13 cellular contexts compared by ENCODE assay signal in the genomic region with DNA sequence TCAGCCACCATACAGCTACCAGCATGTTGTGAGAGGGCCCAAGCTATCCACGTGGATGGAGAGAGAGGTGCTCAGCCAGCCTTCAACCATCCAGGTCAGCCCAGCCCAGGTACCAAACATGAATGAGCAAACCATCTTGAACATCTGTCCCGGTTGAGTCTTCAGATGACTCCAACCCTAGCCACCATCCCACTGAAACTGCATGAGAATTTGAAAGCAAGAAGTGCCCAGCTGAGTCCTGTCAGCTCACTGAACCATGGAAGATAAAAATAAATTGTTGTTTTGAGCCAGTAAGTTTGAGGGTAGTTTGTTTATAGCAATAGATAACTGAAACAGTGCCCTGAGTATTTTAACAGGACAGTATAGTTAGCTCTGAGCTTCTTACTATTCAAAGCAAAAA. TPM values are rescaled to one million over a fixed set of nuclear protein-coding genes. Genes with fewer than 3 reads are reported as not detected.
DNase-seq lines count a peak whose midpoint lies in the region; ATAC-seq and TF ChIP-seq lines count a peak whose summit lies in the region.
"Had no signal": no experiment of that assay in that cellular context is flagged by ENCODE, and none has a peak within 500 bp of the region (broad histone marks: within the 10 kb centered on the region; RNA-seq: fewer than 3 reads in every experiment).

No MANE protein-coding gene starts in this region.

- peak; percentile 47 for DNase-seq in GM12864 (ENCODE audit: low read depth)
- no peak for DNase-seq in Peyer's patch
- no peak for DNase-seq in esophagus squamous epithelium (lab: John Stamatoyannopoulos, UW)
- no peak for DNase-seq in SKM-1 treated with dmso at 0.1 percent for 144 hours (lab: John Stamatoyannopoulos, UW; ENCODE audit: unreplicated experiment)
- DNase-seq: activated CD8-positive, alpha-beta T cell treated with anti-CD3 and anti-CD28 coated beads, Interleukin-2, amount 10 ng/mL, durations not matched to agents 7 days and 5 days; activated gamma-delta T cell treated with Interleukin-2 at 50 U/mL for 16 hours; Caco-2; NCI-H2081; Right ventricle myocardium superior had no signal

- no peak overlapping the region for H3K4me3 ChIP-seq in GM12864 (ENCODE audit: low read depth, low read length)
- H3K4me3 ChIP-seq in Peyer's patch: no peak overlapping the region
- H3K4me3 ChIP-seq in esophagus squamous epithelium: no peak overlapping the region

- H3K27me3 ChIP-seq in Peyer's patch (no peaks in the 10 kb centered on the region), esophagus squamous epithelium (peaks cover 0 to 8% (median 0%) of the 10 kb centered on the region in 4 donors)

- H3K27ac ChIP-seq in Peyer's patch (peak overlapping the region in 1 of 4 donors; percentile 81), esophagus squamous epithelium (no peak overlapping the region)

- ATAC-seq in GM19397 (IDR thresholded peaks at IDR 0.05; ENCODE audit: unreplicated experiment) (peak; percentile 47), HG02610 (IDR thresholded peaks at IDR 0.05; ENCODE audit: unreplicated experiment) (peak; percentile 60), HG03520 (IDR thresholded peaks at IDR 0.05; ENCODE audit: unreplicated experiment) (peak; percentile 39), GM21737 (IDR thresholded peaks at IDR 0.05; ENCODE audit: unreplicated experiment) (no peak)
- ATAC-seq: activated CD8-positive, alpha-beta T cell treated with anti-CD3 and anti-CD28 coated beads, Interleukin-2, amount 10 ng/mL, durations not matched to agents 7 days and 5 days had no signal

- intact Hi-C loops in esophagus squamous epithelium (cut with DNase I): no loop called here

- H3K4me1 ChIP-seq in Peyer's patch (peaks cover 0 to 15% (median 4%) of the 10 kb centered on the region in 4 donors), esophagus squamous epithelium (peaks cover 0 to 4% (median 0%) of the 10 kb centered on the region in 3 donors)
- H3K4me1 ChIP-seq: Caco-2 had no signal

- no peak for TF ChIP-seq POLR2A in Peyer's patch (IDR thresholded peaks at IDR 0.05)
- TF ChIP-seq POLR2A in esophagus squamous epithelium (IDR thresholded peaks at IDR 0.05): no peak

- H3K9me3 ChIP-seq in Peyer's patch (no peaks in the 10 kb centered on the region), esophagus squamous epithelium (no peaks in the 10 kb centered on the region)
- H3K9me3 ChIP-seq: Caco-2 had no signal

- H3K36me3 ChIP-seq in Peyer's patch (no peaks in the 10 kb centered on the region), esophagus squamous epithelium (no peaks in the 10 kb centered on the region)

- TF ChIP-seq CTCF in GM12864 (IDR thresholded peaks at IDR 0.05; ENCODE audit: low read depth, low read length, missing control alignments): no peak
- TF ChIP-seq CTCF in Peyer's patch (IDR thresholded peaks at IDR 0.05): no peak
- no peak for TF ChIP-seq CTCF in esophagus squamous epithelium (IDR thresholded peaks at IDR 0.05)

- WGBS in esophagus squamous epithelium, 2 donors: 77 to 90% methylated on average over 2 of the region's 2 CpGs

RNA-seq across cellular contexts. Expression of a gene that starts 7.3 kb away (rescaled TPM):
- 100 to 1,000 TPM in 3 of 4 donors, 10 to 100 TPM in 1; 91.4 to 194 (median 134) TPM for total RNA-seq in Peyer's patch
- total RNA-seq in esophagus squamous epithelium: 10 to 100 TPM in 1 of 4 donors, 1 to 10 TPM in 3; 6.9 to 13.5 (median 7.5) TPM

RNA-seq across cellular contexts. Expression of a gene that starts 43.9 kb away (rescaled TPM):
- total RNA-seq in Peyer's patch: 10 to 100 TPM; 11.6 to 55.7 (median 31.3) TPM
- total RNA-seq in esophagus squamous epithelium: 10 to 100 TPM in 3 of 4 donors, 1 to 10 TPM in 1; 3.6 to 19.8 (median 15.5) TPM

Comparison
In these comparisons a context has a peak if more than half of its experiments do, and no peak if none do; other contexts are left out.
1. RNA of a gene that starts 7.3 kb away (total RNA-seq): 91.4 to 194 TPM in Peyer's patch; 6.9 to 13.5 TPM in esophagus squamous epithelium; every median in the first group is over 4 times any median in the second.